In the genomic region with DNA sequence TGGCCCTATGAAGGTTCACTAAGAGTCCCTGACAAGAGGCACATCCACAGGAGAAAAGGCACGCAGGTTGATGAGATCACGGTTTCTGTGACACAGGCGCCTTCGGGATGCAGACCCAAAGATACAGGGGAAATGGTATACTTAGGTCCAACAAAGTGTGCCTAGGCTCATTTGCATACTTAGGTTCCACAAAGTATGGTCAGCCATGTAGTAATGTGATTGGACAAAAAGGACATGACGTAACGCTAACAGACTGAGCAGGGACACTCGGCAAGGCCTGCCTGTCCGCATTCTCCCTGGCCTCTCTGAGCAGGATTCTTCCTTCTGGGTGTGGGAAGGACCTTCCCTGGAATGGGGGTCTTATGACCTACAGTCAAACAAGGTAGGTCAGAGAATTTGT, we compare ENCODE assay signal across 1 cellular context.
TF ChIP-seq lines count a peak whose summit lies in the region.

No MANE protein-coding gene starts in this region.

TF ChIP-seq in K562, 482 proteins besides CTCF, POLR2A, EP300 and RAD21 (continued from another document):
- TF ChIP-seq, protein P1, sequence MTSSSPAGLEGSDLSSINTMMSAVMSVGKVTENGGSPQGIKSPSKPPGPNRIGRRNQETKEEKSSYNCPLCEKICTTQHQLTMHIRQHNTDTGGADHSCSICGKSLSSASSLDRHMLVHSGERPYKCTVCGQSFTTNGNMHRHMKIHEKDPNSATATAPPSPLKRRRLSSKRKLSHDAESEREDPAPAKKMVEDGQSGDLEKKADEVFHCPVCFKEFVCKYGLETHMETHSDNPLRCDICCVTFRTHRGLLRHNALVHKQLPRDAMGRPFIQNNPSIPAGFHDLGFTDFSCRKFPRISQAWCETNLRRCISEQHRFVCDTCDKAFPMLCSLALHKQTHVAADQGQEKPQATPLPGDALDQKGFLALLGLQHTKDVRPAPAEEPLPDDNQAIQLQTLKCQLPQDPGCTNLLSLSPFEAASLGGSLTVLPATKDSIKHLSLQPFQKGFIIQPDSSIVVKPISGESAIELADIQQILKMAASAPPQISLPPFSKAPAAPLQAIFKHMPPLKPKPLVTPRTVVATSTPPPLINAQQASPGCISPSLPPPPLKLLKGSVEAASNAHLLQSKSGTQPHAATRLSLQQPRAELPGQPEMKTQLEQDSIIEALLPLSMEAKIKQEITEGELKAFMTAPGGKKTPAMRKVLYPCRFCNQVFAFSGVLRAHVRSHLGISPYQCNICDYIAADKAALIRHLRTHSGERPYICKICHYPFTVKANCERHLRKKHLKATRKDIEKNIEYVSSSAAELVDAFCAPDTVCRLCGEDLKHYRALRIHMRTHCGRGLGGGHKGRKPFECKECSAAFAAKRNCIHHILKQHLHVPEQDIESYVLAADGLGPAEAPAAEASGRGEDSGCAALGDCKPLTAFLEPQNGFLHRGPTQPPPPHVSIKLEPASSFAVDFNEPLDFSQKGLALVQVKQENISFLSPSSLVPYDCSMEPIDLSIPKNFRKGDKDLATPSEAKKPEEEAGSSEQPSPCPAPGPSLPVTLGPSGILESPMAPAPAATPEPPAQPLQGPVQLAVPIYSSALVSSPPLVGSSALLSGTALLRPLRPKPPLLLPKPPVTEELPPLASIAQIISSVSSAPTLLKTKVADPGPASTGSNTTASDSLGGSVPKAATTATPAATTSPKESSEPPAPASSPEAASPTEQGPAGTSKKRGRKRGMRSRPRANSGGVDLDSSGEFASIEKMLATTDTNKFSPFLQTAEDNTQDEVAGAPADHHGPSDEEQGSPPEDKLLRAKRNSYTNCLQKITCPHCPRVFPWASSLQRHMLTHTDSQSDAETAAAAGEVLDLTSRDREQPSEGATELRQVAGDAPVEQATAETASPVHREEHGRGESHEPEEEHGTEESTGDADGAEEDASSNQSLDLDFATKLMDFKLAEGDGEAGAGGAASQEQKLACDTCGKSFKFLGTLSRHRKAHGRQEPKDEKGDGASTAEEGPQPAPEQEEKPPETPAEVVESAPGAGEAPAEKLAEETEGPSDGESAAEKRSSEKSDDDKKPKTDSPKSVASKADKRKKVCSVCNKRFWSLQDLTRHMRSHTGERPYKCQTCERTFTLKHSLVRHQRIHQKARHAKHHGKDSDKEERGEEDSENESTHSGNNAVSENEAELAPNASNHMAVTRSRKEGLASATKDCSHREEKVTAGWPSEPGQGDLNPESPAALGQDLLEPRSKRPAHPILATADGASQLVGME (CRISPR knock-in tag; IDR thresholded peaks at IDR 0.05) = no peak
